ENCODE assay signal across 1 cellular context in the genomic region with DNA sequence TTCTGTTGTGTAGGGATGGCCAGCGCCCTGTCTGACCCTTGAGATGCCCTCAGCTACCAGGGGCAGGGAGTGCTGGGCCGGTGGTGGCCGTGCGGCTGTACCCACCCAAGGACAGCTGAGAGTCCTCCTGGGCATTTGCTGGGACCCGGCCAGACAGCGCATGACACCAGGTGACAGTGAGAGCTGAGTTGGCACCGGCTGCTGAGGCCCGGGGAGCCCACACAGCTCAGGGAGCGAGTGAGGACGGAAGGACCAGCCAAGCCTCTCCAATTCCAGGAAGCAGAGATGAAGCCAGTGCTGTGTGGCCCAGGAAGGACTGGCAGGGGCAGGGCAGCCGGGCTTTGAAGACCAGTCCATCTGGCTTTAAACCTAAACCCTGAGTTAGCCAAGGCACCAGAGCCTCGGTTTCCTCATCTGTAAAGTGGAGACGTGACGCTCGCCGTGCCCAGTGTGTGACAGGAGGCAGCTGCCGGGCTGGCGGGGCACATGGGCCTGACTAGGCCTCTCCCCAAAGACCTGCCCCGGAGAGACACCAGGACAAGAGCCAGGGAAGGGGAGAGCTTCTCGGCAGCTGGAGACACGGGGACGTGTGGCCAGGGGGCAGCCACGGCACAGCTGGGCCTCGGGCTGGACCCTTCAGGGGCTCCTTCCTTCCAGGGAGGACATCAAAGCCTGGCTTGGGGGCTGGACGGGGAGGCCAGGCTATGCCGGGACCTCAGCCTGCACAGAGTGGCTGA.
TF ChIP-seq lines count a peak whose summit lies in the region.

No MANE protein-coding gene starts in this region.

TF ChIP-seq in H1, 55 proteins besides CTCF, POLR2A, EP300 and RAD21:
- no peak for TF ChIP-seq GTF2F1 (IDR thresholded peaks at IDR 0.05; ENCODE audit: borderline replicate concordance, low read depth, low read length)
- TF ChIP-seq BACH1 (IDR thresholded peaks at IDR 0.05; ENCODE audit: low read length): no peak
- TF ChIP-seq TEAD4 (IDR thresholded peaks at IDR 0.05; ENCODE audit: low read depth, low read length): no peak
- TF ChIP-seq SUZ12 (IDR thresholded peaks at IDR 0.05; ENCODE audit: low read length): no peak
- no peak for TF ChIP-seq HDAC2 (IDR thresholded peaks at IDR 0.05; ENCODE audit: borderline replicate concordance in 1 of 2, low read depth in 2 of 2, low read length in 2 of 2)
- TF ChIP-seq YY1 (IDR thresholded peaks at IDR 0.05; ENCODE audit: low read depth, low read length): no peak
- TF ChIP-seq RNF2 (IDR thresholded peaks at IDR 0.05; ENCODE audit: borderline replicate concordance, low read depth, low read length, missing control alignments, poor library complexity, severe bottlenecking): no peak
- no peak for TF ChIP-seq HDAC6 (IDR thresholded peaks at IDR 0.05; ENCODE audit: low read depth, low read length)
- no peak for TF ChIP-seq TBP (IDR thresholded peaks at IDR 0.05; ENCODE audit: low read depth, low read length)
- no peak for TF ChIP-seq SIX5 (IDR thresholded peaks at IDR 0.05; ENCODE audit: low read depth, low read length)
- no peak for TF ChIP-seq EGR1 (IDR thresholded peaks at IDR 0.05; ENCODE audit: borderline replicate concordance, low read depth, low read length)
- TF ChIP-seq EZH2 (IDR thresholded peaks at IDR 0.05; ENCODE audit: low read depth, low read length, severe bottlenecking): no peak
- TF ChIP-seq RFX5 (IDR thresholded peaks at IDR 0.05; ENCODE audit: borderline replicate concordance, low read depth, low read length): no peak
- no peak for TF ChIP-seq CEBPB (IDR thresholded peaks at IDR 0.05; ENCODE audit: low read depth, low read length)
- no peak for TF ChIP-seq ASH2L (IDR thresholded peaks at IDR 0.05; ENCODE audit: low read length)
- TF ChIP-seq SIRT6 (IDR thresholded peaks at IDR 0.05; ENCODE audit: low read length): no peak
